In the genomic region with DNA sequence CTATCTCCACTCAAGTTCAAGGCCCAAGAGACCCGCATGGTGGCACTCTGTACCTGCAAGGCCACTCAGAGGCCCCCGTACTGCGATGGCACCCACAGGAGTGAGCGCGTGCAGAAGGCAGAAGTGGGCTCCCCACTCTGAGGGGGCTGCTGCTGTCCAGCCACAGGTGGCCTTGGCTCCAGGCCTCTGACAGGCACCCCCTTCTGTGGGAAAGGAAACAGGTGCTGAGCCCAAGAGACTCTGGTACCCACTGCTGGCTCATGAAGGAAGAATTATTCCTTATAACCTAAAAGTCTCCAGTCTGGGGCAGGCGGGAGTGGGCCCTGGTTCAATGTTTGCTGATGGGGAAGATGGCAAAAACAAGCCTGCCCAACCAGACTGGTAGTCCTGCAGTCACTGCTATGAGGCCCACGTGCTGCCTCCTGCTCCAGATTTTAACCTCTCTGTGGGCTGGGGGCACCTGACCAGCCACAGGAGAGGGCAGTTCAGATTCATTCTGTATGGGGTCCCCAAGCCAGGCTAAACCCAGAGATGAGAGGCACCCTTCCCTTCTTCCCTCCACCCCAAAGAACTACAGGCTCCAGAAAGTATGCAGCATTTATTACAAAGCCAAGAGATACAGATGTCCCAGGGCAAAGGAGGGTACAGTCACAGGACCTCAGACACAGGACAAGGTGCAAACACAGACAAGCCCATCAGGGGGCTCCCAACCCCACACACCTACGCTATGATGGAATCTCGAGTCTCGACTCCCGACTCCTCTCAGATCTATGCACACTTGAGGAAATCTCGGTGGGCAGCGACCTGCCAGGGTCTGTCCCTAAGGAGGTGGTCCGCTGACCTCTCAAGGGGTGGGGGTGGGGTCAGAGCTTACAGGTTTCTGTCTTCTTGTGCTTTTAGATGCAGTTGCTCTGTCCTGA, we compare ENCODE assay signal across 8 cellular contexts. TPM values are rescaled to one million over a fixed set of nuclear protein-coding genes. Genes with fewer than 3 reads are reported as not detected.
DNase-seq lines count a peak whose midpoint lies in the region; ATAC-seq and TF ChIP-seq lines count a peak whose summit lies in the region.

No MANE protein-coding gene starts in this region.

- H3K36me3 Mint-ChIP-seq in progenitor cell of endocrine pancreas (ENCODE audit: insufficient read depth), result peaks cover 11% of the 10 kb centered on the region

- H3K9me2 ChIP-seq in Loucy (replicated peaks; ENCODE audit: low read depth, low read length), result no peaks in the 10 kb centered on the region

- H3K4me1 ChIP-seq in Loucy (ENCODE audit: insufficient read depth, low read length, poor library complexity, severe bottlenecking), result peaks cover 27% of the 10 kb centered on the region

- peak overlapping the region; percentile 73 for H3K27ac Mint-ChIP-seq in progenitor cell of endocrine pancreas

- peaks cover 7% of the 10 kb centered on the region for H4K20me1 ChIP-seq in Loucy (ENCODE audit: insufficient read depth, low read length, poor library complexity, severe bottlenecking)

- peak; percentile 15 for DNase-seq in NCI-H1694 treated with DMSO at 0.1 percent for 48 hours (lab: John Stamatoyannopoulos, UW)
- DNase-seq in NCI-H1694 (lab: John Stamatoyannopoulos, UW), result no peak
- no peak for DNase-seq in brain microvascular endothelial cell
- DNase-seq in progenitor cell of endocrine pancreas (ENCODE audit: low spot score, unreplicated experiment), result no peak
- no peak for DNase-seq in glomerular visceral epithelial cell (ENCODE audit: extremely low spot score)

- no peak overlapping the region for H3K4me2 ChIP-seq in Loucy (ENCODE audit: low read depth, low read length, poor library complexity, severe bottlenecking)

- no peak overlapping the region for H3K27ac ChIP-seq in brain microvascular endothelial cell

- no peaks in the 10 kb centered on the region for H3K9me3 Mint-ChIP-seq in progenitor cell of endocrine pancreas (ENCODE audit: low read depth)

- H3K79me2 ChIP-seq in Loucy (ENCODE audit: insufficient read depth, low read length), result peaks cover 19% of the 10 kb centered on the region

- in situ Hi-C loops in brain microvascular endothelial cell (cut with HindIII; ENCODE audit: low pct_ligation_motif_present, low sequenced_read_pairs), result no loop called here

- H3K9ac ChIP-seq in Loucy (ENCODE audit: low read depth, low read length, poor library complexity, severe bottlenecking), result no peak overlapping the region

- TF ChIP-seq CTCF in Loucy (conservative IDR thresholded peaks at IDR 0.05; ENCODE audit: low read length) (peak; percentile 64), brain microvascular endothelial cell (IDR thresholded peaks at IDR 0.05; ENCODE audit: low read depth, low read length, missing control alignments) (peak; percentile 50), progenitor cell of endocrine pancreas (IDR thresholded peaks at IDR 0.05; ENCODE audit: unreplicated experiment) (peak; percentile 34)

- H3F3A ChIP-seq in Loucy (ENCODE audit: low read depth), result no peaks in the 10 kb centered on the region; the same call in 1 of the 2 replicates

- H3K9me3 ChIP-seq in Loucy (ENCODE audit: insufficient read depth, low read depth, low read length), result no peaks in the 10 kb centered on the region

- H3K4me3 Mint-ChIP-seq in progenitor cell of endocrine pancreas (ENCODE audit: low read depth), result no peak overlapping the region

- H3K27me3 ChIP-seq in Loucy (ENCODE audit: insufficient read depth, low read length, poor library complexity, severe bottlenecking) (no peaks in the 10 kb centered on the region), brain microvascular endothelial cell (replicated peaks) (no peaks in the 10 kb centered on the region)

- H3K36me3 ChIP-seq in Loucy (ENCODE audit: insufficient read depth, low read length) (peaks cover 10% of the 10 kb centered on the region; the same call in 1 of the 2 replicates), brain microvascular endothelial cell (replicated peaks) (peaks cover 36% of the 10 kb centered on the region)

- H3K4me3 ChIP-seq in Loucy (ENCODE audit: low read length, poor library complexity, severe bottlenecking), result no peak overlapping the region
- no peak overlapping the region for H3K4me3 ChIP-seq in brain microvascular endothelial cell (ENCODE audit: low read depth, low read length)

- no peaks in the 10 kb centered on the region for H3K27me3 Mint-ChIP-seq in progenitor cell of endocrine pancreas

- ATAC-seq in HG02678 (IDR thresholded peaks at IDR 0.05; ENCODE audit: unreplicated experiment) (no peak), HG03432 (IDR thresholded peaks at IDR 0.05; ENCODE audit: unreplicated experiment) (no peak)

- peaks cover 6% of the 10 kb centered on the region for H3K4me1 Mint-ChIP-seq in progenitor cell of endocrine pancreas (ENCODE audit: low read depth)

- no peak overlapping the region for H2AFZ ChIP-seq in Loucy (ENCODE audit: low read length)

RNA-seq across cellular contexts. Expression of gene CISD3, which starts 3.4 kb away (rescaled TPM):
- total RNA-seq in progenitor cell of endocrine pancreas, result 5.1 and 5.9 TPM in 2 replicates

RNA-seq across cellular contexts. Expression of gene PCGF2, which starts 14.6 kb away (rescaled TPM):
- 109 and 112 TPM in 2 replicates for total RNA-seq in progenitor cell of endocrine pancreas

RNA-seq across cellular contexts. Expression of gene PSMB3, which starts 19.0 kb away (rescaled TPM):
- 134 and 138 TPM in 2 replicates for total RNA-seq in progenitor cell of endocrine pancreas

RNA-seq across cellular contexts. Expression of gene MLLT6, which starts 28.5 kb away (rescaled TPM):
- 147 and 155 TPM in 2 replicates for total RNA-seq in progenitor cell of endocrine pancreas

RNA-seq across cellular contexts. Expression of gene EPOP, which starts 58.8 kb away (rescaled TPM):
- total RNA-seq in progenitor cell of endocrine pancreas, result 8.2 and 10.0 TPM in 2 replicates
